Comparison of ENCODE assay signal across 18 cellular contexts in genomic region chr12:11768233-11768965, GRCh38.
A peak's percentile ranks its signal among the peaks of the same experiment; 100 is the strongest.
DNase-seq lines count a peak whose midpoint lies in the region; ATAC-seq and TF ChIP-seq lines count a peak whose summit lies in the region.
"Had no signal": no experiment of that assay in that cellular context is flagged by ENCODE, and none has a peak within 500 bp of the region (broad histone marks: within the 10 kb centered on the region; RNA-seq: fewer than 3 reads in every experiment).

No MANE protein-coding gene starts in this region.

- no peak overlapping the region for H3K4me3 ChIP-seq in Caco-2 (ENCODE audit: low read depth, low read length)
- no peak overlapping the region for H3K4me3 ChIP-seq in OCI-LY3 (ENCODE audit: low read length)
- H3K4me3 ChIP-seq: esophagus squamous epithelium, K562 had no signal

- no peak for TF ChIP-seq CTCF in Caco-2 (IDR thresholded peaks at IDR 0.05; ENCODE audit: insufficient read depth in 1 of 2, low read depth in 1 of 2, low read length in 1 of 2, severe bottlenecking in 1 of 2, unreplicated experiment in 1 of 2)
- no peak for TF ChIP-seq CTCF in OCI-LY3 (IDR thresholded peaks at IDR 0.05; ENCODE audit: low read depth, low read length)

- CTCF ChIA-PET in Caco-2 (lab: Charles Lee) = no interaction called here

- no peaks in the 10 kb centered on the region for H3K9me3 Mint-ChIP-seq in Caco-2 (ENCODE audit: unreplicated experiment)
- H3K9me3 Mint-ChIP-seq in stimulated activated effector memory CD8-positive, alpha-beta T cell treated with anti-CD3 and anti-CD28 coated beads, Interleukin-12 subunit alpha, Interleukin-12 subunit beta, amount 100 ng/mL, for 72 hours = no peaks in the 10 kb centered on the region
- H3K9me3 Mint-ChIP-seq: activated naive CD4-positive, alpha-beta T cell treated with anti-CD3 and anti-CD28 coated beads, Interleukin-2, amount 10 ng/mL, durations not matched to agents 7 days and 5 days; mesothelial cell of epicardium had no signal

- H3K27ac Mint-ChIP-seq in Caco-2 (ENCODE audit: unreplicated experiment) = no peak overlapping the region
- H3K27ac Mint-ChIP-seq in stimulated activated effector memory CD8-positive, alpha-beta T cell treated with anti-CD3 and anti-CD28 coated beads, Interleukin-12 subunit alpha, Interleukin-12 subunit beta, amount 100 ng/mL, for 72 hours = peak overlapping the region; percentile 60
- H3K27ac Mint-ChIP-seq: activated naive CD4-positive, alpha-beta T cell treated with anti-CD3 and anti-CD28 coated beads, Interleukin-2, amount 10 ng/mL, durations not matched to agents 7 days and 5 days had no signal

- DNase-seq in Caco-2 (peak; percentile 29 to 63), islet precursor cell (peak; percentile 40), NCI-H526 treated with DMSO at 0.1 percent for 48 hours (lab: John Stamatoyannopoulos, UW) (no peak), NOMO-1 treated with dmso at 0.1 percent for 144 hours (lab: John Stamatoyannopoulos, UW; ENCODE audit: unreplicated experiment) (no peak)
- DNase-seq in stimulated activated effector memory CD8-positive, alpha-beta T cell treated with anti-CD3 and anti-CD28 coated beads, Interleukin-12 subunit alpha, Interleukin-12 subunit beta, amount 100 ng/mL, for 72 hours (ENCODE audit: low spot score in 2 of 2) = no peak
- DNase-seq: activated CD8-positive, alpha-beta memory T cell treated with anti-CD3 and anti-CD28 coated beads, Interleukin-2, amount 50 U/mL, for 48 hours; activated naive CD4-positive, alpha-beta T cell treated with anti-CD3 and anti-CD28 coated beads, Interleukin-2, amount 10 ng/mL, durations not matched to agents 7 days and 5 days; DMS153; esophagus squamous epithelium; GOT3; head of caudate nucleus; NCI-H1092 treated with DMSO at 0.1 percent for 48 hours; NCI-H748 treated with DMSO at 0.1 percent for 48 hours had no signal

- peaks cover 18% of the 10 kb centered on the region for H3K4me1 ChIP-seq in Caco-2
- peaks cover 99% of the 10 kb centered on the region for H3K4me1 ChIP-seq in OCI-LY3 (ENCODE audit: low read length)

- H3K36me3 ChIP-seq in Caco-2 (ENCODE audit: control insufficient read depth, insufficient read depth, low read length) (no peaks in the 10 kb centered on the region), OCI-LY3 (replicated peaks; ENCODE audit: low read depth, low read length) (peaks cover 6% of the 10 kb centered on the region)

- peaks cover 13% of the 10 kb centered on the region for H3K4me1 Mint-ChIP-seq in Caco-2 (ENCODE audit: low read depth, unreplicated experiment)
- H3K4me1 Mint-ChIP-seq in stimulated activated effector memory CD8-positive, alpha-beta T cell treated with anti-CD3 and anti-CD28 coated beads, Interleukin-12 subunit alpha, Interleukin-12 subunit beta, amount 100 ng/mL, for 72 hours = peaks cover 73% of the 10 kb centered on the region

- H3K36me3 Mint-ChIP-seq in Caco-2 (ENCODE audit: insufficient read depth, unreplicated experiment) = no peaks in the 10 kb centered on the region
- peaks cover 69% of the 10 kb centered on the region for H3K36me3 Mint-ChIP-seq in stimulated activated effector memory CD8-positive, alpha-beta T cell treated with anti-CD3 and anti-CD28 coated beads, Interleukin-12 subunit alpha, Interleukin-12 subunit beta, amount 100 ng/mL, for 72 hours

- POLR2A ChIA-PET in Caco-2 (lab: Charles Lee) = no interaction called here

- no peak overlapping the region for H2AFZ ChIP-seq in OCI-LY3 (ENCODE audit: low read depth, low read length)

- H3K79me2 ChIP-seq in OCI-LY3 (ENCODE audit: low read length) = peaks cover 77% of the 10 kb centered on the region

- H3K9ac ChIP-seq in OCI-LY3 (ENCODE audit: low read length) = peak overlapping the region; percentile 86

- H3K27me3 ChIP-seq in Caco-2 (replicated peaks; ENCODE audit: control insufficient read depth, insufficient read depth, low read length) (no peaks in the 10 kb centered on the region), OCI-LY3 (ENCODE audit: low read depth, low read length) (no peaks in the 10 kb centered on the region)
- H3K27me3 ChIP-seq: esophagus squamous epithelium had no signal

- peak overlapping the region; percentile 96 for H3K27ac ChIP-seq in OCI-LY3 (ENCODE audit: low read length)

- no peaks in the 10 kb centered on the region for H4K20me1 ChIP-seq in OCI-LY3 (ENCODE audit: insufficient read depth, low read length)

- H3K4me3 Mint-ChIP-seq in Caco-2 (ENCODE audit: unreplicated experiment) = no peak overlapping the region
- no peak overlapping the region for H3K4me3 Mint-ChIP-seq in stimulated activated effector memory CD8-positive, alpha-beta T cell treated with anti-CD3 and anti-CD28 coated beads, Interleukin-12 subunit alpha, Interleukin-12 subunit beta, amount 100 ng/mL, for 72 hours
- H3K4me3 Mint-ChIP-seq: activated naive CD4-positive, alpha-beta T cell treated with anti-CD3 and anti-CD28 coated beads, Interleukin-2, amount 10 ng/mL, durations not matched to agents 7 days and 5 days; mesothelial cell of epicardium had no signal

- BruUV-seq in Caco-2 (replicated peaks; lab: Mats Ljungman, UMichigan) = no TSS peak

- peak overlapping the region; percentile 66; the same call in 1 of the 2 replicates for H3K4me2 ChIP-seq in OCI-LY3 (ENCODE audit: low read length)

- ATAC-seq in stimulated activated effector memory CD8-positive, alpha-beta T cell treated with anti-CD3 and anti-CD28 coated beads, Interleukin-12 subunit alpha, Interleukin-12 subunit beta, amount 100 ng/mL, for 72 hours = no peak
- ATAC-seq in HG03159 (IDR thresholded peaks at IDR 0.05; ENCODE audit: unreplicated experiment) = no peak
- ATAC-seq: K562, Panc1 had no signal

- intact Hi-C loops in Caco-2 (cut with micrococcal nuclease; ENCODE audit: unreplicated experiment) = no loop called here

- H3K27me3 Mint-ChIP-seq in Caco-2 (ENCODE audit: insufficient read depth, unreplicated experiment) = no peaks in the 10 kb centered on the region
- H3K27me3 Mint-ChIP-seq: activated naive CD4-positive, alpha-beta T cell treated with anti-CD3 and anti-CD28 coated beads, Interleukin-2, amount 10 ng/mL, durations not matched to agents 7 days and 5 days had no signal

- H3K9me3 ChIP-seq in Caco-2 (no peaks in the 10 kb centered on the region), OCI-LY3 (ENCODE audit: insufficient read depth, low read length) (no peaks in the 10 kb centered on the region)
- H3K9me3 ChIP-seq: esophagus squamous epithelium had no signal

Comparison
In these comparisons a context has a peak if more than half of its experiments do, and no peak if none do; other contexts are left out.
1. DNase-seq: peak in Caco-2 (2 of 2) and islet precursor cell (single experiment); none in stimulated activated effector memory CD8-positive, alpha-beta T cell treated with anti-CD3 and anti-CD28 coated beads, Interleukin-12 subunit alpha, Interleukin-12 subunit beta, amount 100 ng/mL, for 72 hours (0 of 2), NCI-H526 treated with DMSO at 0.1 percent for 48 hours (single experiment) and NOMO-1 treated with dmso at 0.1 percent for 144 hours (single experiment).